Comparison of ENCODE assay signal across 10 cellular contexts in the genomic region with DNA sequence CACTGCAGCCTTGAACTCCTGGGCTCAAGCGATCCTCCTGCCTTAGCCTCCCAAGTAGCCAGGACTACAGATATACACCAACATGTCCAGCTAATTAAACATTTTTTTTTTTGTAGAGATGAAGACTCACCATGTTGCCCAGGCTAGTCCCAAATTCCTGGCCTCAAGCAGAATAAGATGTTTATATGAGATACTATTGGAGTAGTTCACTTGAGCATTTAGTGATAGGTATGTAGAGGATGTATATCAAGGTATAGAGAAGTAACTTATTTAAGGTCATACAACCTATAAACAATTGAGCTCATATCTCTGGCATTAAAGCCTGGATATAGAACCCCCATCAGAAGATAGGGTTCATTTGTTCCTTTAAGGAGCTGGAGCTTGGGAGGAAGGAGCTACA. TPM values are rescaled to one million over a fixed set of nuclear protein-coding genes. Genes with fewer than 3 reads are reported as not detected.
"Had no signal": no experiment of that assay in that cellular context is flagged by ENCODE, and none has a peak within 500 bp of the region (broad histone marks: within the 10 kb centered on the region; RNA-seq: fewer than 3 reads in every experiment).

No MANE protein-coding gene starts in this region.

- H3K4me3 ChIP-seq: GM23338 had no signal

- H3K4me3 Mint-ChIP-seq: GM23338, H9, HFFc6, IgD-negative memory B cell had no signal

- H3K27ac Mint-ChIP-seq: GM23338, H9, HFFc6 had no signal

- H3K9me3 Mint-ChIP-seq: GM23338, H9, HFFc6, IgD-negative memory B cell had no signal

- H3K27ac ChIP-seq: HL-60, KMS-11 had no signal

- DNase-seq: H9, HCEC 1CT, HFFc6, KBM-7 had no signal

- ATAC-seq: GM23338, HepG2 had no signal

RNA-seq across cellular contexts. Expression of a gene that starts 4.6 kb away (rescaled TPM):
- total RNA-seq: HFFc6, HT1080 had no signal
- polyA plus RNA-seq: IgD-negative memory B cell had no signal
